In the genomic region with DNA sequence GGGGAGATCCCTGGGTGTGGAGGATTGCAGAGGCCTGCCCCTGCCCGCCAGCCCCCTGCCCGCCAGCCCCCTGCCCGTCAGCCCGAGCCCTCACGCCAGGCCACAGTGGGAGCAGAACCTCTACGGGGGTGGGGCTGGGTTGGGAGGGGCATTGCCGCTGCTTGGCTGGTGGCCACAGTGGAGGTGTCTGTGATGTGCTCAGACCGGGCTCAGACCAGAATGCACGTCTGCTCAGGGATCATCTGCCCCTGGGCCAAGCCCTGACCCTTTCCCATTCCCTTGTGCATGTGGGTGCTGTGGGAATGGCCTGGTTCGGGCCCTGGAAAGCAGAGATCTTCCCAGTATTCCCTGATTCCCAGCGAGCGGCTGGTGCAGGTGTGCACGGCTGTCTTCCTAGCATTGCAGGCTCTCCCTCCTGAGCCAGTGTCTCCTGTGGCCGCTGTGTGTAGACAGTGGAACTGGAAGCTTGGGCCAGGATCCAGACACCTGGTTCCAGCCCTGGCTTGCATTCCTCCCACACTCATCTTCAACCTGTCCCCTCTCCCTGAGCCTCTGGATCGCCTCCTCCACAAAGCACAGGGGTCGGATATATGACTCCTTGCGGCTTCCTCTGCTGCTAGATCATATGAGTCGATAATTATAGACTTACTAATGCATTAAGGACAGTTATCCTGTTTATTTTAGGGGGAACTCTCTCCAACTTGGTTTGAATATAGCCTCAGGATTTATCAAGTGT, we compare ENCODE assay signal across 14 cellular contexts.
DNase-seq lines count a peak whose midpoint lies in the region; ATAC-seq and TF ChIP-seq lines count a peak whose summit lies in the region.
"Had no signal": no experiment of that assay in that cellular context is flagged by ENCODE, and none has a peak within 500 bp of the region (broad histone marks: within the 10 kb centered on the region; RNA-seq: fewer than 3 reads in every experiment).

No MANE protein-coding gene starts in this region.

- intact Hi-C loops in right cardiac atrium (cut with DNase I), result loop anchor here in 3 of 4 donors (5.0 to 10.0 kb wide), 5 partner anchors 65 to 165 kb away; a partner anchor contains a TSS
- intact Hi-C loops in activated CD4-positive, alpha-beta memory T cell treated with anti-CD3 and anti-CD28 coated beads for 36 hours (cut with micrococcal nuclease), result loop anchor here (5.0 kb wide), 2 partner anchors 243 to 812 kb away; no protein-coding TSS in a partner anchor

- H3K9me3 ChIP-seq in right cardiac atrium (ENCODE audit: control insufficient read depth, low read length), result no peaks in the 10 kb centered on the region
- no peaks in the 10 kb centered on the region for H3K9me3 ChIP-seq in suprapubic skin
- H3K9me3 ChIP-seq: SJCRH30 had no signal

- H3K27me3 Mint-ChIP-seq in activated T-cell treated with anti-CD3 and anti-CD28 coated beads, Interleukin-2, amount 50 U/mL, for 72 hours (ENCODE audit: low read depth), result no peaks in the 10 kb centered on the region
- H3K27me3 Mint-ChIP-seq in activated T-cell treated with anti-CD3 and anti-CD28 coated beads, Interleukin-2, amount 50 U/mL, for 4 hours (ENCODE audit: low read depth), result no peaks in the 10 kb centered on the region
- no peaks in the 10 kb centered on the region for H3K27me3 Mint-ChIP-seq in activated naive CD8-positive, alpha-beta T cell
- no peaks in the 10 kb centered on the region for H3K27me3 Mint-ChIP-seq in activated CD4-positive, alpha-beta memory T cell treated with anti-CD3 and anti-CD28 coated beads for 36 hours
- H3K27me3 Mint-ChIP-seq: IgD-negative memory B cell had no signal

- no peak for ATAC-seq in activated T-cell treated with anti-CD3 and anti-CD28 coated beads, Interleukin-2, amount 50 U/mL, for 72 hours (replicated peaks in 1 of 2)
- no peak for ATAC-seq in activated T-cell treated with anti-CD3 and anti-CD28 coated beads, Interleukin-2, amount 50 U/mL, for 4 hours
- ATAC-seq in right cardiac atrium, result peak; percentile 6 to 42

- no peaks in the 10 kb centered on the region for H3K36me3 Mint-ChIP-seq in activated T-cell treated with anti-CD3 and anti-CD28 coated beads, Interleukin-2, amount 50 U/mL, for 72 hours (ENCODE audit: insufficient read depth in 2 of 2)
- no peaks in the 10 kb centered on the region for H3K36me3 Mint-ChIP-seq in activated T-cell treated with anti-CD3 and anti-CD28 coated beads, Interleukin-2, amount 50 U/mL, for 4 hours (ENCODE audit: insufficient read depth)
- peaks cover 5% of the 10 kb centered on the region for H3K36me3 Mint-ChIP-seq in activated naive CD8-positive, alpha-beta T cell
- H3K36me3 Mint-ChIP-seq in activated CD4-positive, alpha-beta memory T cell treated with anti-CD3 and anti-CD28 coated beads for 36 hours, result peaks cover 1% of the 10 kb centered on the region
- H3K36me3 Mint-ChIP-seq: IgD-negative memory B cell had no signal

- peak overlapping the region in 1 of 2 donors; percentile 57 for H3K4me3 Mint-ChIP-seq in activated T-cell treated with anti-CD3 and anti-CD28 coated beads, Interleukin-2, amount 50 U/mL, for 72 hours
- no peak overlapping the region for H3K4me3 Mint-ChIP-seq in activated T-cell treated with anti-CD3 and anti-CD28 coated beads, Interleukin-2, amount 50 U/mL, for 4 hours
- H3K4me3 Mint-ChIP-seq in activated naive CD8-positive, alpha-beta T cell, result peak overlapping the region; percentile 35
- H3K4me3 Mint-ChIP-seq in activated CD4-positive, alpha-beta memory T cell treated with anti-CD3 and anti-CD28 coated beads for 36 hours, result no peak overlapping the region
- H3K4me3 Mint-ChIP-seq: IgD-negative memory B cell had no signal

- no peaks in the 10 kb centered on the region for H3K36me3 ChIP-seq in suprapubic skin
- H3K36me3 ChIP-seq: SJCRH30 had no signal

- CTCF ChIA-PET in activated CD4-positive, alpha-beta memory T cell treated with anti-CD3 and anti-CD28 coated beads for 36 hours (lab: Charles Lee), result interaction anchor here (1.0 to 8.9 kb wide), 2 partner anchors 162 to 221 kb away, joined by 3 to 59 read pairs; a partner anchor contains a TSS

- peaks cover 86% of the 10 kb centered on the region for H3K4me1 Mint-ChIP-seq in activated T-cell treated with anti-CD3 and anti-CD28 coated beads, Interleukin-2, amount 50 U/mL, for 72 hours (ENCODE audit: low read depth)
- H3K4me1 Mint-ChIP-seq in activated T-cell treated with anti-CD3 and anti-CD28 coated beads, Interleukin-2, amount 50 U/mL, for 4 hours (ENCODE audit: low read depth), result peaks cover 88% of the 10 kb centered on the region
- H3K4me1 Mint-ChIP-seq in activated naive CD8-positive, alpha-beta T cell (ENCODE audit: low read depth), result peaks cover 91% of the 10 kb centered on the region
- H3K4me1 Mint-ChIP-seq in activated CD4-positive, alpha-beta memory T cell treated with anti-CD3 and anti-CD28 coated beads for 36 hours (ENCODE audit: low read depth), result peaks cover 90% of the 10 kb centered on the region

- 63% methylated on average over 18 of the region's 18 CpGs for WGBS in right cardiac atrium
- 79% methylated on average over 6 of the region's 18 CpGs for WGBS in suprapubic skin

- TF ChIP-seq POLR2A in suprapubic skin (IDR thresholded peaks at IDR 0.05), result no peak

- DNase-seq in activated T-cell treated with anti-CD3 and anti-CD28 coated beads, Interleukin-2, amount 50 U/mL, for 72 hours, result no peak
- DNase-seq in activated T-cell treated with anti-CD3 and anti-CD28 coated beads, Interleukin-2, amount 50 U/mL, for 4 hours, result no peak
- DNase-seq in right cardiac atrium (peak in 2 of 3 donors; percentile 68 to 74), suprapubic skin (ENCODE audit: low spot score in 2 of 2) (no peak), NCI-H1930 (lab: John Stamatoyannopoulos, UW) (no peak)
- DNase-seq in stimulated activated CD4-positive, alpha-beta T cell treated with anti-CD3 and anti-CD28 coated beads, Interleukin-2, amount 100 ng/mL, for 48 hours, result no peak
- DNase-seq in activated CD4-positive, alpha-beta memory T cell treated with anti-CD3 and anti-CD28 coated beads for 36 hours, result no peak
- DNase-seq: activated CD4-positive, alpha-beta T cell treated with anti-CD3 and anti-CD28 coated beads, Interleukin-2, amount 50 U/mL, for 1 hour; AML-193; GOT3; SJCRH30; stimulated activated CD4-positive, alpha-beta T cell treated with anti-CD3 and anti-CD28 coated beads, Interleukin-4, amount 100 ng/mL, for 1 hour had no signal

- no peak for TF ChIP-seq EP300 in suprapubic skin (IDR thresholded peaks at IDR 0.05)

- POLR2A ChIA-PET in activated CD4-positive, alpha-beta memory T cell treated with anti-CD3 and anti-CD28 coated beads for 36 hours (lab: Charles Lee), result interaction anchor here (0.7 kb wide), 1 partner anchor 100 kb away, joined by 3 read pairs; no protein-coding TSS in a partner anchor

- H3K4me1 ChIP-seq in right cardiac atrium (ENCODE audit: control insufficient read depth, insufficient read depth, low read length), result peaks cover 24% of the 10 kb centered on the region
- peaks cover 54% of the 10 kb centered on the region for H3K4me1 ChIP-seq in suprapubic skin
- H3K4me1 ChIP-seq: SJCRH30 had no signal

- peak overlapping the region; percentile 70 for H3K27ac Mint-ChIP-seq in activated T-cell treated with anti-CD3 and anti-CD28 coated beads, Interleukin-2, amount 50 U/mL, for 72 hours
- H3K27ac Mint-ChIP-seq in activated naive CD8-positive, alpha-beta T cell, result peak overlapping the region; percentile 84
- H3K27ac Mint-ChIP-seq in activated CD4-positive, alpha-beta memory T cell treated with anti-CD3 and anti-CD28 coated beads for 36 hours, result no peak overlapping the region

- H3K27ac ChIP-seq in right cardiac atrium (ENCODE audit: low read length), result peak overlapping the region; percentile 60
- H3K27ac ChIP-seq in suprapubic skin, result peak overlapping the region; percentile 52
- H3K27ac ChIP-seq: SJCRH30 had no signal

- no peaks in the 10 kb centered on the region for H3K27me3 ChIP-seq in right cardiac atrium (ENCODE audit: control insufficient read depth, insufficient read depth)
- no peaks in the 10 kb centered on the region for H3K27me3 ChIP-seq in suprapubic skin
- H3K27me3 ChIP-seq: SJCRH30 had no signal

- no peak overlapping the region for H3K4me3 ChIP-seq in right cardiac atrium (ENCODE audit: low read length)
- H3K4me3 ChIP-seq in suprapubic skin, result no peak overlapping the region
- H3K4me3 ChIP-seq: SJCRH30 had no signal

- H3K9me3 Mint-ChIP-seq in activated T-cell treated with anti-CD3 and anti-CD28 coated beads, Interleukin-2, amount 50 U/mL, for 72 hours, result no peaks in the 10 kb centered on the region
- no peaks in the 10 kb centered on the region for H3K9me3 Mint-ChIP-seq in activated T-cell treated with anti-CD3 and anti-CD28 coated beads, Interleukin-2, amount 50 U/mL, for 4 hours
- no peaks in the 10 kb centered on the region for H3K9me3 Mint-ChIP-seq in activated naive CD8-positive, alpha-beta T cell (ENCODE audit: low read depth)
- no peaks in the 10 kb centered on the region for H3K9me3 Mint-ChIP-seq in activated CD4-positive, alpha-beta memory T cell treated with anti-CD3 and anti-CD28 coated beads for 36 hours

- no peak for TF ChIP-seq CTCF in suprapubic skin (IDR thresholded peaks at IDR 0.05)

Comparison
In these comparisons a context has a peak if more than half of its experiments do, and no peak if none do; other contexts are left out.
1. ATAC-seq: peak in right cardiac atrium (2 of 2); none in activated T-cell treated with anti-CD3 and anti-CD28 coated beads, Interleukin-2, amount 50 U/mL, for 72 hours (0 of 2) and activated T-cell treated with anti-CD3 and anti-CD28 coated beads, Interleukin-2, amount 50 U/mL, for 4 hours (0 of 2).
2. DNase-seq: peak in right cardiac atrium (2 of 3); none in activated T-cell treated with anti-CD3 and anti-CD28 coated beads, Interleukin-2, amount 50 U/mL, for 72 hours (0 of 2), activated T-cell treated with anti-CD3 and anti-CD28 coated beads, Interleukin-2, amount 50 U/mL, for 4 hours (single experiment), suprapubic skin (0 of 2), stimulated activated CD4-positive, alpha-beta T cell treated with anti-CD3 and anti-CD28 coated beads, Interleukin-2, amount 100 ng/mL, for 48 hours (0 of 2), activated CD4-positive, alpha-beta memory T cell treated with anti-CD3 and anti-CD28 coated beads for 36 hours (single experiment) and NCI-H1930 (0 of 2).